ENCODE assay signal across 1 cellular context in genomic region chr9:108904161-108904560, GRCh38.
TF ChIP-seq lines count a peak whose summit lies in the region.

No MANE protein-coding gene starts in this region.

TF ChIP-seq in K562, 482 proteins besides CTCF, POLR2A, EP300 and RAD21:
- TF ChIP-seq ZNF175 (CRISPR knock-in tag; IDR thresholded peaks at IDR 0.05; ENCODE audit: low read depth) (peak; percentile 8; the same call in 1 of the 2 replicates), TCF7L2 (IDR thresholded peaks at IDR 0.05; ENCODE audit: low read depth, low read length) (no peak)
